9 cellular contexts compared by ENCODE assay signal in the genomic region with DNA sequence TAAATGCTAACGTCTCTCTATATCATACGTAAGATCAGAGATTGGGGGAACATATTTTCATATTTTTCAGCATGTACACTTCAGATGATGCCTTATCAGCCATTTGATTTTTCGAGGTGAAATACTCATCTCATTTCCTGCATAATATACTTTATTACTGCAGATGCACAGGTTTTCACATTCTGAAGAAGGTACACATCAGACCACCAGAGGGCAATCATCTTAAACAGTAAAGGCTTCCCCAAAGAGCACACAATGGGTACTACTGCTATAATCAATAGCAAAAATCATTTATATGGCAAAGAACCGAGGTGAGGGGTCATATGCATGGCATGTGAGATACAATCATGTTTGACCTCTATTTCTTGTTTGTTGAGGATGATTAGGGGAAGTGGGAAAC.
DNase-seq lines count a peak whose midpoint lies in the region; ATAC-seq and TF ChIP-seq lines count a peak whose summit lies in the region.
"Had no signal": no experiment of that assay in that cellular context is flagged by ENCODE, and none has a peak within 500 bp of the region (broad histone marks: within the 10 kb centered on the region; RNA-seq: fewer than 3 reads in every experiment).

No MANE protein-coding gene starts in this region.

- no peak overlapping the region for H2AFZ ChIP-seq in Loucy (ENCODE audit: low read length)

- no peak overlapping the region for H3K4me3 Mint-ChIP-seq in activated T-helper 1 cell treated with anti-CD3 and anti-CD28 coated beads, Interleukin-12 subunit alpha, Interleukin-12 subunit beta, Interleukin-2, Interleukin-4 antibody, amounts not matched to agents 30 ng/mL and 10 ng/mL and 1 ng/mL, durations not matched to agents 14 hours and 24 hours and 36 hours
- H3K4me3 Mint-ChIP-seq: central memory CD8-positive, alpha-beta T cell had no signal

- H3K9me3 ChIP-seq in AG04450 (ENCODE audit: control insufficient read depth, insufficient read depth, low read length) (no peaks in the 10 kb centered on the region), Loucy (ENCODE audit: insufficient read depth, low read depth, low read length) (no peaks in the 10 kb centered on the region), lower lobe of right lung (no peaks in the 10 kb centered on the region)

- no peaks in the 10 kb centered on the region for H3K9me3 Mint-ChIP-seq in activated T-helper 1 cell treated with anti-CD3 and anti-CD28 coated beads, Interleukin-12 subunit alpha, Interleukin-12 subunit beta, Interleukin-2, Interleukin-4 antibody, amounts not matched to agents 30 ng/mL and 10 ng/mL and 1 ng/mL, durations not matched to agents 14 hours and 24 hours and 36 hours
- H3K9me3 Mint-ChIP-seq: central memory CD8-positive, alpha-beta T cell had no signal

- DNase-seq in AG04450 (ENCODE audit: low read depth, low spot score) (no peak), GM12864 (ENCODE audit: low read depth) (no peak), astrocyte of the cerebellum (ENCODE audit: low read depth) (peak; percentile 51), lower lobe of right lung (no peak), NCI-H774 (lab: John Stamatoyannopoulos, UW) (no peak)
- no peak for DNase-seq in stimulated activated CD8-positive, alpha-beta memory T cell treated with anti-CD3 and anti-CD28 coated beads, Interleukin-4, amount 100 ng/mL, for 48 hours
- DNase-seq in activated T-helper 1 cell treated with anti-CD3 and anti-CD28 coated beads, Interleukin-12 subunit alpha, Interleukin-12 subunit beta, Interleukin-2, Interleukin-4 antibody, amounts not matched to agents 30 ng/mL and 10 ng/mL and 1 ng/mL, durations not matched to agents 14 hours and 24 hours and 36 hours (ENCODE audit: low spot score): no peak

- no peak overlapping the region for H3K4me2 ChIP-seq in Loucy (ENCODE audit: low read depth, low read length, poor library complexity, severe bottlenecking)

- ATAC-seq in lower lobe of right lung: no peak

- no peaks in the 10 kb centered on the region for H3K4me1 Mint-ChIP-seq in activated T-helper 1 cell treated with anti-CD3 and anti-CD28 coated beads, Interleukin-12 subunit alpha, Interleukin-12 subunit beta, Interleukin-2, Interleukin-4 antibody, amounts not matched to agents 30 ng/mL and 10 ng/mL and 1 ng/mL, durations not matched to agents 14 hours and 24 hours and 36 hours (ENCODE audit: low read depth)
- H3K4me1 Mint-ChIP-seq: central memory CD8-positive, alpha-beta T cell had no signal

- CTCF ChIA-PET in AG04450 (lab: Charles Lee): interaction anchor here (3.0 kb wide), 1 partner anchor 122 kb away, joined by 24 read pairs; no protein-coding TSS in a partner anchor

- no peak overlapping the region for H3K27ac Mint-ChIP-seq in activated T-helper 1 cell treated with anti-CD3 and anti-CD28 coated beads, Interleukin-12 subunit alpha, Interleukin-12 subunit beta, Interleukin-2, Interleukin-4 antibody, amounts not matched to agents 30 ng/mL and 10 ng/mL and 1 ng/mL, durations not matched to agents 14 hours and 24 hours and 36 hours

- H3K27me3 Mint-ChIP-seq in activated T-helper 1 cell treated with anti-CD3 and anti-CD28 coated beads, Interleukin-12 subunit alpha, Interleukin-12 subunit beta, Interleukin-2, Interleukin-4 antibody, amounts not matched to agents 30 ng/mL and 10 ng/mL and 1 ng/mL, durations not matched to agents 14 hours and 24 hours and 36 hours (ENCODE audit: insufficient read depth): no peaks in the 10 kb centered on the region

- H3K36me3 ChIP-seq in Loucy (ENCODE audit: insufficient read depth, low read length) (no peaks in the 10 kb centered on the region), lower lobe of right lung (peaks cover 23% of the 10 kb centered on the region)

- in situ Hi-C loops in astrocyte of the cerebellum (cut with HindIII; ENCODE audit: low sequenced_read_pairs): no loop called here

- H4K20me1 ChIP-seq in Loucy (ENCODE audit: insufficient read depth, low read length, poor library complexity, severe bottlenecking): no peaks in the 10 kb centered on the region

- intact Hi-C loops in lower lobe of right lung (cut with DNase I): no loop called here
- intact Hi-C loops in activated T-helper 1 cell treated with anti-CD3 and anti-CD28 coated beads, Interleukin-12 subunit alpha, Interleukin-12 subunit beta, Interleukin-2, Interleukin-4 antibody, amounts not matched to agents 30 ng/mL and 10 ng/mL and 1 ng/mL, durations not matched to agents 14 hours and 24 hours and 36 hours (cut with micrococcal nuclease): loop anchor here (10.0 kb wide), 2 partner anchors 120 to 350 kb away; a partner anchor contains a TSS

- H3K4me3 ChIP-seq in AG04450 (ENCODE audit: low read depth, low read length) (no peak overlapping the region), GM12864 (ENCODE audit: low read depth, low read length) (no peak overlapping the region), Loucy (ENCODE audit: low read length, poor library complexity, severe bottlenecking) (no peak overlapping the region), astrocyte of the cerebellum (ENCODE audit: low read depth, low read length) (no peak overlapping the region), lower lobe of right lung (no peak overlapping the region)

- TF ChIP-seq CTCF in AG04450 (IDR thresholded peaks at IDR 0.05; ENCODE audit: low read depth, low read length) (peak; percentile 69), GM12864 (IDR thresholded peaks at IDR 0.05; ENCODE audit: low read depth, low read length, missing control alignments) (peak; percentile 49), Loucy (conservative IDR thresholded peaks at IDR 0.05; ENCODE audit: low read length) (peak; percentile 55), astrocyte of the cerebellum (IDR thresholded peaks at IDR 0.05; ENCODE audit: low read depth, low read length, missing control alignments) (peak; percentile 69), lower lobe of right lung (IDR thresholded peaks at IDR 0.05) (peak; percentile 36)

- H3K9me2 ChIP-seq in Loucy (replicated peaks; ENCODE audit: low read depth, low read length): no peaks in the 10 kb centered on the region

- no peak overlapping the region for H3K9ac ChIP-seq in Loucy (ENCODE audit: low read depth, low read length, poor library complexity, severe bottlenecking)

- no peaks in the 10 kb centered on the region for H3F3A ChIP-seq in Loucy (ENCODE audit: low read depth)

- no peaks in the 10 kb centered on the region for H3K27me3 ChIP-seq in AG04450 (ENCODE audit: control insufficient read depth, insufficient read depth, low read length)
- no peaks in the 10 kb centered on the region for H3K27me3 ChIP-seq in Loucy (ENCODE audit: insufficient read depth, low read length, poor library complexity, severe bottlenecking)
- no peaks in the 10 kb centered on the region for H3K27me3 ChIP-seq in lower lobe of right lung (ENCODE audit: low read depth)

- POLR2A ChIA-PET in AG04450 (lab: Yijun Ruan, JAX): no interaction called here

- H3K27ac ChIP-seq in AG04450 (ENCODE audit: low read depth, low read length): no peak overlapping the region
- H3K27ac ChIP-seq in lower lobe of right lung: no peak overlapping the region

- no peaks in the 10 kb centered on the region for H3K4me1 ChIP-seq in Loucy (ENCODE audit: insufficient read depth, low read length, poor library complexity, severe bottlenecking)
- peaks cover 4% of the 10 kb centered on the region for H3K4me1 ChIP-seq in lower lobe of right lung

- H3K79me2 ChIP-seq in Loucy (ENCODE audit: insufficient read depth, low read length): no peaks in the 10 kb centered on the region

- H3K36me3 Mint-ChIP-seq in activated T-helper 1 cell treated with anti-CD3 and anti-CD28 coated beads, Interleukin-12 subunit alpha, Interleukin-12 subunit beta, Interleukin-2, Interleukin-4 antibody, amounts not matched to agents 30 ng/mL and 10 ng/mL and 1 ng/mL, durations not matched to agents 14 hours and 24 hours and 36 hours (ENCODE audit: low read depth): no peaks in the 10 kb centered on the region
